In genomic region chr5:87260604-87261200, GRCh38 we compare ENCODE assay signal across 1 cellular context.
TF ChIP-seq lines count a peak whose summit lies in the region.

No MANE protein-coding gene starts in this region.

TF ChIP-seq in HCT116, 20 proteins besides CTCF, POLR2A, EP300 and RAD21 (continued from another document):
- no peak for TF ChIP-seq TCF7L2 (IDR thresholded peaks at IDR 0.05; ENCODE audit: borderline replicate concordance, extremely low read depth, insufficient read depth, insufficient read length)
- TF ChIP-seq SP1 (IDR thresholded peaks at IDR 0.05; ENCODE audit: low read depth): no peak
- no peak for TF ChIP-seq YY1 (IDR thresholded peaks at IDR 0.05; ENCODE audit: extremely low read depth, insufficient replicate concordance, low read depth, low read length)
- TF ChIP-seq CEBPB (IDR thresholded peaks at IDR 0.05; ENCODE audit: low read depth): no peak
- TF ChIP-seq POLR2AphosphoS5 (IDR thresholded peaks at IDR 0.05; ENCODE audit: low read depth, low read length): no peak
- TF ChIP-seq SRF (IDR thresholded peaks at IDR 0.05; ENCODE audit: low read depth): no peak
- no peak for TF ChIP-seq ZFX (IDR thresholded peaks at IDR 0.05)
- no peak for TF ChIP-seq ELF1 (IDR thresholded peaks at IDR 0.05; ENCODE audit: borderline replicate concordance, low read depth)
